ENCODE assay signal across 8 cellular contexts in the genomic region with DNA sequence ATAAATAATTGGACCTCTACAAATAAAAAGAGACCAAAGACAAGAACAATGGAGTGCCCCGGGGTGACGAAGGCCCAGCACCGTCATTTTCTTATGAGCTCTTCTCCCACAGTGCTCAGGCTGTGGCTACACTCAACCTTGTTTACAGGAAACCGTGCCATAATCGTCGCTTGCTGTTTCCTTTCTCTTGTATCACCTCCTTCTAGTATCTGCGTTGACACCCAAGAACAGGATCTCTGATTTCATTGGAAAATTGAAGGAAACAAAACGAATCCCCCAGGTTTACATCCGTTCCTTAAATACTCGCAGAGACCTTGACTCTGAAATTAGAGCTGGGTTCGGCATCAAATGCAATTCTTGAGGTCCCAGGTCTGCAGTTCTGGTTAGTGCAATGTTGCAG. TPM values are rescaled to one million over a fixed set of nuclear protein-coding genes. Genes with fewer than 3 reads are reported as not detected.
DNase-seq lines count a peak whose midpoint lies in the region; TF ChIP-seq lines count a peak whose summit lies in the region.

No MANE protein-coding gene starts in this region.

- peak overlapping the region; percentile 61 to 76 for H3K4me3 Mint-ChIP-seq in H9
- H3K4me3 Mint-ChIP-seq in brain, result peak overlapping the region; percentile 86 to 88 (median 86)

- no peak overlapping the region for H3K18ac ChIP-seq in H9 (ENCODE audit: insufficient read length, low read depth, low read length)
- no peak overlapping the region for H3K18ac ChIP-seq in mesendoderm (ENCODE audit: low read length)

- H3K79me1 ChIP-seq in H9 (ENCODE audit: insufficient read depth, low read depth, low read length, poor library complexity, severe bottlenecking), result no peaks in the 10 kb centered on the region
- no peaks in the 10 kb centered on the region for H3K79me1 ChIP-seq in mesendoderm (ENCODE audit: low read length)

- no peak overlapping the region for H3K23ac ChIP-seq in H9 (ENCODE audit: insufficient read length, low read depth, low read length)
- no peak overlapping the region for H3K23ac ChIP-seq in mesendoderm (ENCODE audit: low read length)

- H2BK15ac ChIP-seq in H9 (ENCODE audit: low read depth, low read length), result no peak overlapping the region
- no peak overlapping the region for H2BK15ac ChIP-seq in mesendoderm (replicated peaks; ENCODE audit: low read depth)

- H3K79me2 ChIP-seq in H9 (ENCODE audit: insufficient read depth, low read length), result no peaks in the 10 kb centered on the region
- H3K79me2 ChIP-seq in mesendoderm (ENCODE audit: control insufficient read depth, insufficient read depth, low read length), result no peaks in the 10 kb centered on the region

- peak overlapping the region; percentile 71 for H3K4me2 ChIP-seq in H9 (ENCODE audit: insufficient read depth, insufficient read length, low read length)
- H3K4me2 ChIP-seq in mesendoderm (ENCODE audit: low read length), result peak overlapping the region; percentile 12

- H3K36me3 ChIP-seq in A673 (ENCODE audit: insufficient read depth, low read length, poor library complexity, severe bottlenecking) (no peaks in the 10 kb centered on the region), mesendoderm (ENCODE audit: control insufficient read depth, insufficient read depth, low read length) (no peaks in the 10 kb centered on the region)

- H2BK120ac ChIP-seq in H9 (ENCODE audit: low read depth, low read length, poor library complexity, severe bottlenecking), result no peak overlapping the region
- H2BK120ac ChIP-seq in mesendoderm (ENCODE audit: low read depth, low read length), result no peak overlapping the region

- H3K27ac ChIP-seq in A673 (ENCODE audit: low read depth, low read length, poor library complexity, severe bottlenecking) (no peak overlapping the region), H9 (ENCODE audit: insufficient read length, low read depth, low read length) (no peak overlapping the region), mesendoderm (ENCODE audit: low read depth, low read length) (no peak overlapping the region)

- H3K36me3 Mint-ChIP-seq in H9 (ENCODE audit: insufficient read depth in 1 of 3, low read depth in 3 of 3) (no peaks in the 10 kb centered on the region; a peak in 2 of 7 replicates), brain (no peaks in the 10 kb centered on the region)

- intact Hi-C loops in A673 (cut with micrococcal nuclease; ENCODE audit: unreplicated experiment), result loop anchor here (2.0 to 10.0 kb wide), 5 partner anchors 429 to 1332 kb away; no protein-coding TSS in a partner anchor

- H3K27me3 ChIP-seq in A673 (replicated peaks; ENCODE audit: insufficient read depth, low read depth, low read length, poor library complexity) (peaks cover 71% of the 10 kb centered on the region), H9 (ENCODE audit: insufficient read depth, low read length) (peaks cover 30% of the 10 kb centered on the region; the same call in 1 of the 2 replicates), mesendoderm (ENCODE audit: insufficient read depth, low read length, poor library complexity) (peaks cover 17% of the 10 kb centered on the region)

- H3K27me3 Mint-ChIP-seq in H9 (ENCODE audit: low read depth), result peaks cover 60% of the 10 kb centered on the region
- peaks cover 65% of the 10 kb centered on the region for H3K27me3 Mint-ChIP-seq in brain

- H3K4me1 ChIP-seq in A673 (ENCODE audit: insufficient read depth, low read length, poor library complexity, severe bottlenecking) (peaks cover 5% of the 10 kb centered on the region), H9 (ENCODE audit: insufficient read depth, low read length) (peaks cover 5% of the 10 kb centered on the region; the same call in 1 of the 2 replicates), mesendoderm (ENCODE audit: control insufficient read depth, low read depth, low read length) (peaks cover 2% of the 10 kb centered on the region)

- no peak overlapping the region for H3K56ac ChIP-seq in H9 (ENCODE audit: insufficient read length, low read depth, low read length)
- no peak overlapping the region for H3K56ac ChIP-seq in mesendoderm (ENCODE audit: low read length)

- POLR2A ChIA-PET in A673 (lab: Charles Lee; ENCODE audit: low non-redundant PET), result no interaction called here

- H3K27ac Mint-ChIP-seq in H9, result no peak overlapping the region
- H3K27ac Mint-ChIP-seq in brain, result peak overlapping the region in 3 of 5 experiments; percentile 16 to 86 (median 17)

- no peak for TF ChIP-seq CTCF in A673 (conservative IDR thresholded peaks at IDR 0.05; ENCODE audit: low read depth, low read length)
- TF ChIP-seq CTCF in H9 (conservative IDR thresholded peaks at IDR 0.05), result no peak
- TF ChIP-seq CTCF in brain (conservative IDR thresholded peaks at IDR 0.05), result no peak

- H2AK5ac ChIP-seq in H9 (ENCODE audit: insufficient read length, low read length), result no peak overlapping the region
- no peak overlapping the region for H2AK5ac ChIP-seq in mesendoderm (ENCODE audit: low read length)

- H2BK5ac ChIP-seq in H9 (ENCODE audit: insufficient read length, low read length) (no peak overlapping the region), mesendoderm (ENCODE audit: low read length) (no peak overlapping the region)

- H3K9ac ChIP-seq in H9 (ENCODE audit: extremely low read depth, insufficient read length, low read length) (no peak overlapping the region), mesendoderm (ENCODE audit: low read length) (peak overlapping the region; percentile 6)

- no peak overlapping the region for H3K4ac ChIP-seq in H9 (ENCODE audit: low read depth, low read length)
- no peak overlapping the region for H3K4ac ChIP-seq in mesendoderm (ENCODE audit: low read depth, low read length)

- H3K23me2 ChIP-seq in H9 (ENCODE audit: insufficient read length, low read depth, low read length, poor library complexity, severe bottlenecking), result peaks cover 14% of the 10 kb centered on the region

- H3K9me3 ChIP-seq in A673 (ENCODE audit: low read depth, low read length, poor library complexity, severe bottlenecking) (no peaks in the 10 kb centered on the region), H9 (ENCODE audit: control insufficient read depth, low read depth, low read length) (no peaks in the 10 kb centered on the region)

- no peak overlapping the region for H3K14ac ChIP-seq in H9 (ENCODE audit: insufficient read depth, low read length)

- H3K4me1 Mint-ChIP-seq in H9 (peaks cover 43 to 52% of the 10 kb centered on the region in 2 experiments), brain (peaks cover 40% of the 10 kb centered on the region)

- no peak overlapping the region for H2AFZ ChIP-seq in H9 (ENCODE audit: low read length)

- no peak overlapping the region for H3T11ph ChIP-seq in H9 (ENCODE audit: low read length)

- BruUV-seq in A673 (replicated peaks; lab: Mats Ljungman, UMichigan), result no TSS peak

- no peak overlapping the region for H4K5ac ChIP-seq in H9 (ENCODE audit: insufficient read length, low read depth, low read length)
- no peak overlapping the region for H4K5ac ChIP-seq in mesendoderm (ENCODE audit: low read length)

- H3K9me3 Mint-ChIP-seq in H9 (peaks cover 2 to 4% of the 10 kb centered on the region in 2 experiments; a peak in 2 of 5 replicates), brain (no peaks in the 10 kb centered on the region)

- H3K4me3 ChIP-seq in A673 (ENCODE audit: low read depth, low read length, poor library complexity, severe bottlenecking) (no peak overlapping the region), mesendoderm (ENCODE audit: low read length) (no peak overlapping the region)

- H2BK20ac ChIP-seq in H9 (ENCODE audit: low read depth, low read length, poor library complexity, severe bottlenecking), result no peak overlapping the region

- no peak overlapping the region for H4K8ac ChIP-seq in H9 (replicated peaks; ENCODE audit: insufficient read length, low read depth, low read length)
- no peak overlapping the region for H4K8ac ChIP-seq in mesendoderm (ENCODE audit: low read depth, low read length)

- DNase-seq in A673 (ENCODE audit: low spot score) (peak; percentile 8), H9 (no peak), mesendoderm (peak; percentile 31), NCI-H69 (lab: John Stamatoyannopoulos, UW) (no peak), SK-N-DZ (ENCODE audit: low spot score) (no peak), SKM-1 (lab: John Stamatoyannopoulos, UW; ENCODE audit: unreplicated experiment) (no peak), NCI-H524 treated with DMSO at 0.1 percent for 48 hours (lab: John Stamatoyannopoulos, UW) (no peak)

- H4K91ac ChIP-seq in H9 (ENCODE audit: insufficient read length, low read depth, low read length), result no peak overlapping the region

- CTCF ChIA-PET in A673 (lab: Charles Lee), result interaction anchor here (1.0 to 1.9 kb wide), 2 partner anchors 276 to 1178 kb away, joined by 3 to 6 read pairs; no protein-coding TSS in a partner anchor

- H2BK12ac ChIP-seq in H9 (ENCODE audit: insufficient read length, low read depth, low read length), result no peak overlapping the region

- no peaks in the 10 kb centered on the region for H4K20me1 ChIP-seq in H9 (ENCODE audit: control insufficient read depth, insufficient read depth, insufficient read length)

- whole genome bisulfite sequencing in H9 (ENCODE audit: extremely low coverage, insufficient read length, low lambda C conversion rate), result no CpG with 5 or more reads among the region's 11 CpGs
- WGBS in mesendoderm (ENCODE audit: extremely low coverage, insufficient coverage, low lambda C conversion rate), result no CpG with 5 or more reads among the region's 11 CpGs

RNA-seq across cellular contexts. Expression of a gene that starts 1.7 kb away (rescaled TPM):
- total RNA-seq in A673 (2021) (0.81 and 1.1 TPM in 2 replicates), H9 (2021) (10.0 TPM in 2 replicates)
- polyA plus RNA-seq in brain (ENCODE audit: insufficient read depth, low read depth, low replicate concordance), result 39.9 TPM
- polyA plus RNA-seq in mesendoderm (2013, experiment 1 of 2), result 30.4 TPM
- polyA plus RNA-seq in mesendoderm (2013, experiment 2 of 2), result 28.2 TPM
- polyA plus RNA-seq in SK-N-DZ (2014; cell fraction: cytosol; rRNA removed), result 5.6 and 7.5 TPM in 2 replicates
- polyA plus RNA-seq in SK-N-DZ (2014; cell fraction: nucleus; rRNA removed), result 3.9 and 7.3 TPM in 2 replicates

RNA-seq across cellular contexts. Expression of a gene that starts 34.5 kb away (rescaled TPM):
- total RNA-seq in A673 (2021) (not detected in 2 replicates), H9 (2021) (not detected in 2 replicates)
- polyA plus RNA-seq in brain (ENCODE audit: insufficient read depth, low read depth, low replicate concordance), result 0.81 TPM
- polyA plus RNA-seq in mesendoderm (2013, experiment 1 of 2), result 0.08 TPM
- 0.07 TPM for polyA plus RNA-seq in mesendoderm (2013, experiment 2 of 2)
- polyA plus RNA-seq in SK-N-DZ (2014; cell fraction: cytosol; rRNA removed), result not detected in 2 replicates
- not detected in 2 replicates for polyA plus RNA-seq in SK-N-DZ (2014; cell fraction: nucleus; rRNA removed)

RNA-seq across cellular contexts. Expression of a gene that starts 49.9 kb away (rescaled TPM):
- total RNA-seq in A673 (2021) (not detected in 2 replicates), H9 (2021) (not detected in 2 replicates)
- polyA plus RNA-seq in brain (ENCODE audit: insufficient read depth, low read depth, low replicate concordance), result not detected
- not detected for polyA plus RNA-seq in mesendoderm (2013, experiment 1 of 2)
- polyA plus RNA-seq in mesendoderm (2013, experiment 2 of 2), result not detected
- polyA plus RNA-seq in SK-N-DZ (2014; cell fraction: cytosol; rRNA removed), result not detected in 2 replicates
- not detected in 2 replicates for polyA plus RNA-seq in SK-N-DZ (2014; cell fraction: nucleus; rRNA removed)

Comparison
In these comparisons a context has a peak if more than half of its experiments do, and no peak if none do; other contexts are left out.
1. DNase-seq: peak in A673 (single experiment) and mesendoderm (single experiment); none in H9 (single experiment), NCI-H69 (single experiment), SK-N-DZ (single experiment), SKM-1 (single experiment) and NCI-H524 treated with DMSO at 0.1 percent for 48 hours (single experiment).
2. H3K27ac Mint-ChIP-seq: peak in brain (3 of 5); none in H9 (0 of 3).